In the genomic region with DNA sequence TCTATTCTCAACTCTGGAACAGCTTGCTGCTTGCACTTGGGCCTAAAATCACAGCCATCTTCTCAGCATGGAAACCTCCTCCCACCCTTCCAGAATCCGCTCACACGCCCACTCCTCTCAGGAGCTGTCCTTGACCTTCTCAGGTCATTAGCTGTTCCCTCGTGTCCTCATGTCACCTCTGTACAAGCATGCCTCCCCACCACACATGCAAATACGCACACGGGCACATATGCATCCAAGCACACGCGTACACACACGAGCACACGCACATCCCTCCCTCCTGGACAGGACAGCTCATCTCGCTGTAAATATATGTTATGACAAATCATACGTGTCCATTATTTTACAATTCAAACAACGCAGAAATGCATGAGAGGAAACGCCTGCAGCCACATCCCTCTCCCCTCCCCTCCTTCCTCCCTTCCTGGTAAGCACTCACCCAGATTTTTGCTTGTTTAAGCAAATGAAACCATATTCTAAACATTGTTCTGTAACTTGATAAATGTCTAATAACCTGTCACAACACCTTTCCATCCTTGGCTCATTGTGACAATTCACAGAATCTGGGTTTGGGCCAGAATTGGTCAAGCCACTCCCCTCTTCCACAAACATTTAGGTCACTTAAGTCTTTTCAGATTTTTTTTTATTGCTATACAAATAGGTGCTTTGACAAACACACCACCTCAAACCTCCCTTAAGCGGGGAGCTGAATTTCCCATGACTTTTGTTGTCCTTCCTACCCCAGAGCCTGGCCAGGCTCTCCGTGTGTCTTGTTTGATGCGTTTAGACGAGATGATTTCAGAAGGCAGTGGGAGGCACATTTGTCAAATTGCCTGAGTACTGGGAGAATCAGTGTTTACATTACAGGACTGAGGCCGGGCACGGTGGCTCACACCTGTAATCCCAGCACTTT, we compare ENCODE assay signal across 1 cellular context.
A peak's percentile ranks its signal among the peaks of the same experiment; 100 is the strongest.
TF ChIP-seq lines count a peak whose summit lies in the region.

No MANE protein-coding gene starts in this region.

TF ChIP-seq in HEK293, 187 proteins besides CTCF, POLR2A, EP300 and RAD21 (continued from another document and continues in another):
- TF ChIP-seq REST (tag by site-specific recombination; IDR thresholded peaks at IDR 0.05) = no peak
- TF ChIP-seq GFI1B (tag by site-specific recombination; IDR thresholded peaks at IDR 0.05) = no peak
- TF ChIP-seq IKZF3 (tag by site-specific recombination; IDR thresholded peaks at IDR 0.05) = no peak
- 0 out of 2 replicates have a peak, but pooled peaks have one; percentile 33 for TF ChIP-seq SCRT1 (tag by site-specific recombination; IDR thresholded peaks at IDR 0.05; ENCODE audit: borderline replicate concordance)
- no peak for TF ChIP-seq ZNF391 (tag by site-specific recombination; IDR thresholded peaks at IDR 0.05; ENCODE audit: borderline replicate concordance, low read depth)
- TF ChIP-seq ZNF645 (tag by site-specific recombination; IDR thresholded peaks at IDR 0.05) = no peak
- no peak for TF ChIP-seq ZBTB20 (tag by site-specific recombination; IDR thresholded peaks at IDR 0.05)
- peak; percentile 84 for TF ChIP-seq KLF1 (tag by site-specific recombination; IDR thresholded peaks at IDR 0.05)
- no peak for TF ChIP-seq ZNF548 (tag by site-specific recombination; IDR thresholded peaks at IDR 0.05)
- TF ChIP-seq HOXA7 (CRISPR knock-in tag; IDR thresholded peaks at IDR 0.05; ENCODE audit: borderline replicate concordance) = no peak
- peak; percentile 78 for TF ChIP-seq WT1 (tag by site-specific recombination; IDR thresholded peaks at IDR 0.05)
- TF ChIP-seq ZNF366 (tag by site-specific recombination; conservative IDR thresholded peaks at IDR 0.05) = peak; percentile 47
- no peak for TF ChIP-seq ZNF133 (tag by site-specific recombination; IDR thresholded peaks at IDR 0.05)
- no peak for TF ChIP-seq REPIN1 (tag by site-specific recombination; IDR thresholded peaks at IDR 0.05; ENCODE audit: low read depth)
- no peak for TF ChIP-seq ZNF175 (tag by site-specific recombination; IDR thresholded peaks at IDR 0.05)
- TF ChIP-seq ZNF707 (tag by site-specific recombination; IDR thresholded peaks at IDR 0.05) = no peak
- TF ChIP-seq ZNF341 (tag by site-specific recombination; IDR thresholded peaks at IDR 0.05; ENCODE audit: low read depth) = peak; percentile 36; the same call in 1 of the 2 replicates
- TF ChIP-seq ZNF626 (tag by site-specific recombination; IDR thresholded peaks at IDR 0.05) = no peak
- TF ChIP-seq, protein P1, sequence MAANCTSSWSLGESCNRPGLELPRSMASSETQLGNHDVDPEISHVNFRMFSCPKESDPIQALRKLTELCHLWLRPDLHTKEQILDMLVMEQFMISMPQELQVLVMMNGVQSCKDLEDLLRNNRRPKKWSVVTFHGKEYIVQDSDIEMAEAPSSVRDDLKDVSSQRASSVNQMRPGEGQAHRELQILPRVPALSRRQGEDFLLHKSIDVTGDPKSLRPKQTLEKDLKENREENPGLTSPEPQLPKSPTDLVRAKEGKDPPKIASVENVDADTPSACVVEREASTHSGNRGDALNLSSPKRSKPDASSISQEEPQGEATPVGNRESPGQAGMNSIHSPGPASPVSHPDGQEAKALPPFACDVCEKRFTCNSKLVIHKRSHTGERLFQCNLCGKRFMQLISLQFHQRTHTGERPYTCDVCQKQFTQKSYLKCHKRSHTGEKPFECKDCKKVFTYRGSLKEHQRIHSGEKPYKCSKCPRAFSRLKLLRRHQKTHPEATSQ (tag by site-specific recombination; IDR thresholded peaks at IDR 0.05) = no peak
- TF ChIP-seq ZNF561 (tag by site-specific recombination; IDR thresholded peaks at IDR 0.05; ENCODE audit: borderline replicate concordance) = no peak
- no peak for TF ChIP-seq ZNF354C (tag by site-specific recombination; IDR thresholded peaks at IDR 0.05; ENCODE audit: borderline replicate concordance, low read depth)
- TF ChIP-seq, protein P2, sequence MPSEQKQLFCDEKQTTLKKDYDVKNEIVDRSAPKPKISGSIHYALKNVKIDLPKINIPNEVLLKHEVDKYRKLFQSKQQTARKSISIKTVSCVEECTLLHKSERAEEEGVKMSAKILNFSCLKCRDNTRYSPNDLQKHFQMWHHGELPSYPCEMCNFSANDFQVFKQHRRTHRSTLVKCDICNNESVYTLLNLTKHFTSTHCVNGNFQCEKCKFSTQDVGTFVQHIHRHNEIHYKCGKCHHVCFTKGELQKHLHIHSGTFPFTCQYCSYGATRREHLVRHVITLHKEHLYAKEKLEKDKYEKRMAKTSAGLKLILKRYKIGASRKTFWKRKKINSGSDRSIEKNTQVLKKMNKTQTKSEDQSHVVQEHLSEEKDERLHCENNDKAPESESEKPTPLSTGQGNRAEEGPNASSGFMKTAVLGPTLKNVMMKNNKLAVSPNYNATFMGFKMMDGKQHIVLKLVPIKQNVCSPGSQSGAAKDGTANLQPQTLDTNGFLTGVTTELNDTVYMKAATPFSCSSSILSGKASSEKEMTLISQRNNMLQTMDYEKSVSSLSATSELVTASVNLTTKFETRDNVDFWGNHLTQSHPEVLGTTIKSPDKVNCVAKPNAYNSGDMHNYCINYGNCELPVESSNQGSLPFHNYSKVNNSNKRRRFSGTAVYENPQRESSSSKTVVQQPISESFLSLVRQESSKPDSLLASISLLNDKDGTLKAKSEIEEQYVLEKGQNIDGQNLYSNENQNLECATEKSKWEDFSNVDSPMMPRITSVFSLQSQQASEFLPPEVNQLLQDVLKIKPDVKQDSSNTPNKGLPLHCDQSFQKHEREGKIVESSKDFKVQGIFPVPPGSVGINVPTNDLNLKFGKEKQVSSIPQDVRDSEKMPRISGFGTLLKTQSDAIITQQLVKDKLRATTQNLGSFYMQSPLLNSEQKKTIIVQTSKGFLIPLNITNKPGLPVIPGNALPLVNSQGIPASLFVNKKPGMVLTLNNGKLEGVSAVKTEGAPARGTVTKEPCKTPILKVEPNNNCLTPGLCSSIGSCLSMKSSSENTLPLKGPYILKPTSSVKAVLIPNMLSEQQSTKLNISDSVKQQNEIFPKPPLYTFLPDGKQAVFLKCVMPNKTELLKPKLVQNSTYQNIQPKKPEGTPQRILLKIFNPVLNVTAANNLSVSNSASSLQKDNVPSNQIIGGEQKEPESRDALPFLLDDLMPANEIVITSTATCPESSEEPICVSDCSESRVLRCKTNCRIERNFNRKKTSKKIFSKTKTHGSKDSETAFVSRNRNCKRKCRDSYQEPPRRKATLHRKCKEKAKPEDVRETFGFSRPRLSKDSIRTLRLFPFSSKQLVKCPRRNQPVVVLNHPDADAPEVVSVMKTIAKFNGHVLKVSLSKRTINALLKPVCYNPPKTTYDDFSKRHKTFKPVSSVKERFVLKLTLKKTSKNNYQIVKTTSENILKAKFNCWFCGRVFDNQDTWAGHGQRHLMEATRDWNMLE (tag by site-specific recombination; conservative IDR thresholded peaks at IDR 0.05; ENCODE audit: low read depth) = no peak
- no peak for TF ChIP-seq ZBTB10 (tag by site-specific recombination; IDR thresholded peaks at IDR 0.05)
- TF ChIP-seq ZNF2 (tag by site-specific recombination; IDR thresholded peaks at IDR 0.05) = no peak
- no peak for TF ChIP-seq BCL6B (tag by site-specific recombination; IDR thresholded peaks at IDR 0.05)
- TF ChIP-seq ZNF658 (tag by site-specific recombination; IDR thresholded peaks at IDR 0.05) = no peak
- no peak for TF ChIP-seq ZNF580 (tag by site-specific recombination; IDR thresholded peaks at IDR 0.05)
- TF ChIP-seq, protein P3, sequence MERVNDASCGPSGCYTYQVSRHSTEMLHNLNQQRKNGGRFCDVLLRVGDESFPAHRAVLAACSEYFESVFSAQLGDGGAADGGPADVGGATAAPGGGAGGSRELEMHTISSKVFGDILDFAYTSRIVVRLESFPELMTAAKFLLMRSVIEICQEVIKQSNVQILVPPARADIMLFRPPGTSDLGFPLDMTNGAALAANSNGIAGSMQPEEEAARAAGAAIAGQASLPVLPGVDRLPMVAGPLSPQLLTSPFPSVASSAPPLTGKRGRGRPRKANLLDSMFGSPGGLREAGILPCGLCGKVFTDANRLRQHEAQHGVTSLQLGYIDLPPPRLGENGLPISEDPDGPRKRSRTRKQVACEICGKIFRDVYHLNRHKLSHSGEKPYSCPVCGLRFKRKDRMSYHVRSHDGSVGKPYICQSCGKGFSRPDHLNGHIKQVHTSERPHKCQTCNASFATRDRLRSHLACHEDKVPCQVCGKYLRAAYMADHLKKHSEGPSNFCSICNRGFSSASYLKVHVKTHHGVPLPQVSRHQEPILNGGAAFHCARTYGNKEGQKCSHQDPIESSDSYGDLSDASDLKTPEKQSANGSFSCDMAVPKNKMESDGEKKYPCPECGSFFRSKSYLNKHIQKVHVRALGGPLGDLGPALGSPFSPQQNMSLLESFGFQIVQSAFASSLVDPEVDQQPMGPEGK (tag by site-specific recombination; IDR thresholded peaks at IDR 0.05) = no peak
- TF ChIP-seq, protein P4, sequence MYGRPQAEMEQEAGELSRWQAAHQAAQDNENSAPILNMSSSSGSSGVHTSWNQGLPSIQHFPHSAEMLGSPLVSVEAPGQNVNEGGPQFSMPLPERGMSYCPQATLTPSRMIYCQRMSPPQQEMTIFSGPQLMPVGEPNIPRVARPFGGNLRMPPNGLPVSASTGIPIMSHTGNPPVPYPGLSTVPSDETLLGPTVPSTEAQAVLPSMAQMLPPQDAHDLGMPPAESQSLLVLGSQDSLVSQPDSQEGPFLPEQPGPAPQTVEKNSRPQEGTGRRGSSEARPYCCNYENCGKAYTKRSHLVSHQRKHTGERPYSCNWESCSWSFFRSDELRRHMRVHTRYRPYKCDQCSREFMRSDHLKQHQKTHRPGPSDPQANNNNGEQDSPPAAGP (tag by site-specific recombination; IDR thresholded peaks at IDR 0.05) = peak; percentile 74
- no peak for TF ChIP-seq ZNF776 (tag by site-specific recombination; IDR thresholded peaks at IDR 0.05; ENCODE audit: borderline replicate concordance)
- no peak for TF ChIP-seq ZNF416 (tag by site-specific recombination; IDR thresholded peaks at IDR 0.05)
- no peak for TF ChIP-seq KLF7 (tag by site-specific recombination; IDR thresholded peaks at IDR 0.05; ENCODE audit: borderline replicate concordance)
